13 cellular contexts compared by ENCODE assay signal in genomic region chr1:32798191-32798590, GRCh38. TPM values are rescaled to one million over a fixed set of nuclear protein-coding genes. Genes with fewer than 3 reads are reported as not detected.
DNase-seq lines count a peak whose midpoint lies in the region; ATAC-seq and TF ChIP-seq lines count a peak whose summit lies in the region.
"Had no signal": no experiment of that assay in that cellular context is flagged by ENCODE, and none has a peak within 500 bp of the region (broad histone marks: within the 10 kb centered on the region; RNA-seq: fewer than 3 reads in every experiment).

No MANE protein-coding gene starts in this region.

- CTCF ChIA-PET in CD4-positive, alpha-beta memory T cell (lab: Charles Lee; ENCODE audit: partially characterized antibody), result interaction anchor here (1.5 kb wide), 1 partner anchor 86 kb away, joined by 3 read pairs; no protein-coding TSS in a partner anchor

- TF ChIP-seq CTCF in HFFc6 (IDR thresholded peaks at IDR 0.05) (no peak), coronary artery (IDR thresholded peaks at IDR 0.05) (no peak)

- peak overlapping the region; percentile 84 to 93 (median 92) for H3K27ac Mint-ChIP-seq in CD4-positive, alpha-beta memory T cell
- H3K27ac Mint-ChIP-seq in HFFc6, result peak overlapping the region; percentile 78
- peak overlapping the region; percentile 62 for H3K27ac Mint-ChIP-seq in activated naive CD8-positive, alpha-beta T cell treated with anti-CD3 and anti-CD28 coated beads, Interleukin-2, amount 10 ng/mL, durations not matched to agents 7 days and 5 days

- no peaks in the 10 kb centered on the region for H3K27me3 ChIP-seq in CD4-positive, alpha-beta memory T cell (ENCODE audit: insufficient read depth, low read length)
- H3K27me3 ChIP-seq: BLaER1 had no signal

- H3K9me3 ChIP-seq in CD4-positive, alpha-beta memory T cell (ENCODE audit: control insufficient read depth in 1 of 2, low read length in 2 of 2), result no peaks in the 10 kb centered on the region

- intact Hi-C loops in CD4-positive, alpha-beta memory T cell (cut with micrococcal nuclease), result no loop called here

- no peak for DNase-seq in CD4-positive, alpha-beta memory T cell
- DNase-seq in HFFc6 (peak; percentile 94), glomerular visceral epithelial cell (ENCODE audit: extremely low spot score) (peak; percentile 79), coronary artery (ENCODE audit: low spot score) (no peak), NCI-H1694 treated with DMSO at 0.1 percent for 48 hours (lab: John Stamatoyannopoulos, UW) (no peak), NCI-H510A treated with DMSO at 0.1 percent for 48 hours (lab: John Stamatoyannopoulos, UW) (no peak), GM19238 (ENCODE audit: insufficient read length, low spot score) (no peak)
- no peak for DNase-seq in activated naive CD8-positive, alpha-beta T cell treated with anti-CD3 and anti-CD28 coated beads, Interleukin-2, amount 10 ng/mL, durations not matched to agents 7 days and 5 days
- DNase-seq: head of caudate nucleus; NCI-H446; stimulated activated CD4-positive, alpha-beta T cell treated with anti-CD3 and anti-CD28 coated beads, Interleukin-1b, Interleukin-23, amount 100 ng/mL, for 48 hours had no signal

- no peaks in the 10 kb centered on the region for H3K27me3 Mint-ChIP-seq in CD4-positive, alpha-beta memory T cell
- H3K27me3 Mint-ChIP-seq in HFFc6 (ENCODE audit: insufficient read depth), result no peaks in the 10 kb centered on the region
- no peaks in the 10 kb centered on the region for H3K27me3 Mint-ChIP-seq in activated naive CD8-positive, alpha-beta T cell treated with anti-CD3 and anti-CD28 coated beads, Interleukin-2, amount 10 ng/mL, durations not matched to agents 7 days and 5 days

- H3K4me1 ChIP-seq in CD4-positive, alpha-beta memory T cell (ENCODE audit: insufficient read depth, low read length), result peaks cover 58% of the 10 kb centered on the region
- H3K4me1 ChIP-seq: BLaER1 had no signal

- H3K9me3 Mint-ChIP-seq in CD4-positive, alpha-beta memory T cell, result no peaks in the 10 kb centered on the region
- H3K9me3 Mint-ChIP-seq in HFFc6, result no peaks in the 10 kb centered on the region
- no peaks in the 10 kb centered on the region for H3K9me3 Mint-ChIP-seq in activated naive CD8-positive, alpha-beta T cell treated with anti-CD3 and anti-CD28 coated beads, Interleukin-2, amount 10 ng/mL, durations not matched to agents 7 days and 5 days
- H3K9me3 Mint-ChIP-seq: WTC11 had no signal

- H3K36me3 Mint-ChIP-seq in CD4-positive, alpha-beta memory T cell, result peaks cover 20 to 36% of the 10 kb centered on the region in 2 donors
- peaks cover 40% of the 10 kb centered on the region for H3K36me3 Mint-ChIP-seq in HFFc6 (ENCODE audit: low read depth)
- peaks cover 42% of the 10 kb centered on the region for H3K36me3 Mint-ChIP-seq in activated naive CD8-positive, alpha-beta T cell treated with anti-CD3 and anti-CD28 coated beads, Interleukin-2, amount 10 ng/mL, durations not matched to agents 7 days and 5 days

- POLR2A ChIA-PET in CD4-positive, alpha-beta memory T cell (lab: Charles Lee; ENCODE audit: partially characterized antibody), result interaction anchor here (0.6 to 3.5 kb wide), 5 partner anchors 17 to 619 kb away, joined by 3 to 20 read pairs (median 3); partner anchors contain the start of genes S100PBP, TXLNA and YARS1
- POLR2A ChIA-PET in activated naive CD8-positive, alpha-beta T cell treated with anti-CD3 and anti-CD28 coated beads, Interleukin-2, amount 10 ng/mL, durations not matched to agents 7 days and 5 days (lab: Charles Lee), result no interaction called here

- H3K27ac ChIP-seq in CD4-positive, alpha-beta memory T cell (ENCODE audit: low read depth, low read length), result no peak overlapping the region
- no peak overlapping the region for H3K27ac ChIP-seq in coronary artery
- H3K27ac ChIP-seq: BLaER1 had no signal

- H3K4me1 Mint-ChIP-seq in CD4-positive, alpha-beta memory T cell, result peaks cover 33 to 61% (median 49%) of the 10 kb centered on the region in 4 donors
- peaks cover 67% of the 10 kb centered on the region for H3K4me1 Mint-ChIP-seq in HFFc6 (ENCODE audit: low read depth)
- peaks cover 46% of the 10 kb centered on the region for H3K4me1 Mint-ChIP-seq in activated naive CD8-positive, alpha-beta T cell treated with anti-CD3 and anti-CD28 coated beads, Interleukin-2, amount 10 ng/mL, durations not matched to agents 7 days and 5 days
- H3K4me1 Mint-ChIP-seq: WTC11 had no signal

- H3K4me3 ChIP-seq in CD4-positive, alpha-beta memory T cell (ENCODE audit: low read length in 2 of 2), result no peak overlapping the region
- no peak overlapping the region for H3K4me3 ChIP-seq in coronary artery
- H3K4me3 ChIP-seq: BLaER1 had no signal

- peak overlapping the region in 7 of 8 donors; percentile 16 to 57 (median 48) for H3K4me3 Mint-ChIP-seq in CD4-positive, alpha-beta memory T cell
- peak overlapping the region; percentile 71 for H3K4me3 Mint-ChIP-seq in HFFc6
- H3K4me3 Mint-ChIP-seq in activated naive CD8-positive, alpha-beta T cell treated with anti-CD3 and anti-CD28 coated beads, Interleukin-2, amount 10 ng/mL, durations not matched to agents 7 days and 5 days, result peak overlapping the region; percentile 63
- H3K4me3 Mint-ChIP-seq: WTC11 had no signal

- no peak for ATAC-seq in activated naive CD8-positive, alpha-beta T cell treated with anti-CD3 and anti-CD28 coated beads, Interleukin-2, amount 10 ng/mL, durations not matched to agents 7 days and 5 days (ENCODE audit: low read depth)
- ATAC-seq: WTC11 had no signal

- no peaks in the 10 kb centered on the region for H3K36me3 ChIP-seq in CD4-positive, alpha-beta memory T cell (ENCODE audit: insufficient read depth, low read length)

RNA-seq across cellular contexts. Expression of gene YARS1, which starts 19.0 kb away (rescaled TPM):
- 100 to 1,000 TPM; 110 to 114 TPM for total RNA-seq in CD4-positive, alpha-beta memory T cell
- 10 to 100 TPM; 46.6 to 70.0 TPM for polyA plus RNA-seq in CD4-positive, alpha-beta memory T cell
- total RNA-seq in HFFc6 (2021; fragmentation: NEBNext Ultra II Directional; extraction: Animal tissue kit (Norgen Biotek cat#: 25700)), result 100 to 1,000 TPM in 4 of 6 experiments, 10 to 100 TPM in 2; 92.5 to 122 (median 107) TPM
- 100 to 1,000 TPM; 180 to 181 TPM for total RNA-seq in activated naive CD8-positive, alpha-beta T cell treated with anti-CD3 and anti-CD28 coated beads, Interleukin-2, amount 10 ng/mL, durations not matched to agents 7 days and 5 days

RNA-seq across cellular contexts. Expression of gene S100PBP, which starts 19.3 kb away (rescaled TPM):
- total RNA-seq in CD4-positive, alpha-beta memory T cell, result 10 to 100 TPM; 63.2 to 65.5 TPM
- polyA plus RNA-seq in CD4-positive, alpha-beta memory T cell, result 10 to 100 TPM in 1 of 2 donors, 1 to 10 TPM in 1; 6.5 to 14.0 TPM
- total RNA-seq in HFFc6 (2021; fragmentation: NEBNext Ultra II Directional; extraction: Animal tissue kit (Norgen Biotek cat#: 25700)), result 10 to 100 TPM; 20.0 to 24.9 (median 21.6) TPM
- 10 to 100 TPM; 75.8 to 78.5 TPM for total RNA-seq in activated naive CD8-positive, alpha-beta T cell treated with anti-CD3 and anti-CD28 coated beads, Interleukin-2, amount 10 ng/mL, durations not matched to agents 7 days and 5 days

Comparison
In these comparisons a context has a peak if more than half of its experiments do, and no peak if none do; other contexts are left out.
1. DNase-seq: peak in HFFc6 (single experiment) and glomerular visceral epithelial cell (single experiment); none in CD4-positive, alpha-beta memory T cell (0 of 5), activated naive CD8-positive, alpha-beta T cell treated with anti-CD3 and anti-CD28 coated beads, Interleukin-2, amount 10 ng/mL, durations not matched to agents 7 days and 5 days (single experiment), coronary artery (single experiment), NCI-H1694 treated with DMSO at 0.1 percent for 48 hours (single experiment), NCI-H510A treated with DMSO at 0.1 percent for 48 hours (single experiment) and GM19238 (single experiment).
2. Peak in every context shown above with its lines, with median percentiles within 50 percentile points of each other: H3K27ac Mint-ChIP-seq and H3K4me3 Mint-ChIP-seq.